14 cellular contexts compared by ENCODE assay signal in the genomic region with DNA sequence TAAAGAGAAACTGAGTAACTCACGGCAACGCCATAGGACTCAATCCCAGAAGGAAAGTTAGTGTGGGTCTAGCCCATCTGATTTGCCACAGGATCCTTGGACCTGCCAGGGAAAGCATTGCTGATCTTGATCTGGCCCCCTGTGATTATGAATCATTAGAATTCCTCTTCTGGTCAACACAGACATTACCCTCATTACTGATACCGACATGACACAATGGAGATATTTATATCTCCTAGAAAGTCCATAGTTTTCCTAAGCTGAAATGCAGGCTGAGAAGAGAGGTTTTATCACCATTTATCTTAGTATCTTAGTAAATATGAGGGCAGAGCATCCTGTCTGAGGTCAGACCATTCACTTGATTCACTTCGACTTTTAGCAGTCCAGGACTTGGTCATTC.
DNase-seq lines count a peak whose midpoint lies in the region; ATAC-seq and TF ChIP-seq lines count a peak whose summit lies in the region.
"Had no signal": no experiment of that assay in that cellular context is flagged by ENCODE, and none has a peak within 500 bp of the region (broad histone marks: within the 10 kb centered on the region; RNA-seq: fewer than 3 reads in every experiment).

No MANE protein-coding gene starts in this region.

- no peaks in the 10 kb centered on the region for H3K9me3 ChIP-seq in trophoblast cell (ENCODE audit: insufficient read depth, low read depth, low read length)
- H3K9me3 ChIP-seq: BLaER1 treated with 17β-estradiol and CSF1 and Interleukin-3, amounts not matched to agents 10 nM and 100 nM; HAP-1 had no signal

- no peak overlapping the region for H2BK120ac ChIP-seq in trophoblast cell (ENCODE audit: insufficient read depth, low read length, poor library complexity)

- whole genome bisulfite sequencing in trophoblast cell (ENCODE audit: extremely low coverage, insufficient coverage, insufficient read length): no CpG with 5 or more reads among the region's 4 CpGs

- peaks cover 11% of the 10 kb centered on the region for H3K4me1 Mint-ChIP-seq in GM23338
- H3K4me1 Mint-ChIP-seq: CD4-positive, CD25-positive, alpha-beta regulatory T cell had no signal

- no peak overlapping the region for H3K4me3 Mint-ChIP-seq in GM23338
- H3K4me3 Mint-ChIP-seq: CD4-positive, CD25-positive, alpha-beta regulatory T cell had no signal

- H3K9ac ChIP-seq in trophoblast cell (ENCODE audit: low read length): no peak overlapping the region
- H3K9ac ChIP-seq: BLaER1 treated with 17β-estradiol and CSF1 and Interleukin-3, amounts not matched to agents 10 nM and 100 nM had no signal

- no peak overlapping the region for H2AFZ ChIP-seq in trophoblast cell (ENCODE audit: insufficient read depth, low read length, poor library complexity)
- no peak overlapping the region; the same call in 1 of the 2 replicates for H2AFZ ChIP-seq in GM23338

- H2AK5ac ChIP-seq in trophoblast cell (ENCODE audit: low read length): no peak overlapping the region

- no peak overlapping the region for H3K23ac ChIP-seq in trophoblast cell (ENCODE audit: low read length)

- no peak overlapping the region for H3K18ac ChIP-seq in trophoblast cell (ENCODE audit: low read length)

- H3K27me3 ChIP-seq in brain microvascular endothelial cell (replicated peaks): no peaks in the 10 kb centered on the region
- no peaks in the 10 kb centered on the region for H3K27me3 ChIP-seq in trophoblast cell (ENCODE audit: insufficient read depth, low read length)
- H3K27me3 ChIP-seq in GM23338 (ENCODE audit: insufficient read depth): no peaks in the 10 kb centered on the region
- H3K27me3 ChIP-seq: BLaER1 treated with 17β-estradiol and CSF1 and Interleukin-3, amounts not matched to agents 10 nM and 100 nM had no signal

- no peak overlapping the region for H2BK12ac ChIP-seq in trophoblast cell (ENCODE audit: low read length)

- H3K4me3 ChIP-seq in brain microvascular endothelial cell (ENCODE audit: low read depth, low read length): no peak overlapping the region
- H3K4me3 ChIP-seq in trophoblast cell (ENCODE audit: low read depth, low read length): no peak overlapping the region
- no peak overlapping the region for H3K4me3 ChIP-seq in GM23338
- H3K4me3 ChIP-seq: BLaER1 treated with 17β-estradiol and CSF1 and Interleukin-3, amounts not matched to agents 10 nM and 100 nM; HAP-1 had no signal

- no peak overlapping the region for H3K14ac ChIP-seq in trophoblast cell (ENCODE audit: low read length)

- H4K20me1 ChIP-seq in GM23338 (replicated peaks; ENCODE audit: insufficient read depth): no peaks in the 10 kb centered on the region
- H4K20me1 ChIP-seq: BLaER1 treated with 17β-estradiol and CSF1 and Interleukin-3, amounts not matched to agents 10 nM and 100 nM had no signal

- no peak overlapping the region for H3K27ac Mint-ChIP-seq in GM23338
- H3K27ac Mint-ChIP-seq: CD4-positive, CD25-positive, alpha-beta regulatory T cell had no signal

- H3K27me3 Mint-ChIP-seq in GM23338 (ENCODE audit: insufficient read depth, low read depth, poor library complexity): no peaks in the 10 kb centered on the region
- H3K27me3 Mint-ChIP-seq: CD4-positive, CD25-positive, alpha-beta regulatory T cell had no signal

- DNase-seq in EH (ENCODE audit: low read depth) (peak; percentile 40), NCI-H226 (peak; percentile 46), brain microvascular endothelial cell (peak; percentile 43), trophoblast cell (peak; percentile 49 to 79), GM23338 (ENCODE audit: low spot score) (no peak), NCI-H1436 (lab: John Stamatoyannopoulos, UW) (no peak)
- DNase-seq in stimulated activated CD8-positive, alpha-beta memory T cell treated with anti-CD3 and anti-CD28 coated beads, Interleukin-4, amount 100 ng/mL, for 48 hours: no peak
- DNase-seq: 8988T; ACHN; CD4-positive, CD25-positive, alpha-beta regulatory T cell; DMS53 had no signal

- no peak for TF ChIP-seq CTCF in brain microvascular endothelial cell (IDR thresholded peaks at IDR 0.05; ENCODE audit: low read depth, low read length, missing control alignments)
- no peak for TF ChIP-seq CTCF in GM23338 (conservative IDR thresholded peaks at IDR 0.05; ENCODE audit: low read depth in 2 of 2)

- H3K27ac ChIP-seq in brain microvascular endothelial cell (peak overlapping the region; percentile 12), trophoblast cell (ENCODE audit: low read depth, low read length) (no peak overlapping the region), GM23338 (ENCODE audit: low read depth) (no peak overlapping the region)
- H3K27ac ChIP-seq: BLaER1 treated with 17β-estradiol and CSF1 and Interleukin-3, amounts not matched to agents 10 nM and 100 nM had no signal

- no peaks in the 10 kb centered on the region for H3K79me2 ChIP-seq in trophoblast cell (ENCODE audit: control insufficient read depth, insufficient read depth, low read length, poor library complexity)
- H3K79me2 ChIP-seq in GM23338 (replicated peaks; ENCODE audit: insufficient read depth): no peaks in the 10 kb centered on the region

- H4K12ac ChIP-seq in trophoblast cell (ENCODE audit: low read depth, low read length): no peak overlapping the region

- H3F3A ChIP-seq in GM23338 (replicated peaks; ENCODE audit: low read depth): no peaks in the 10 kb centered on the region

- H4K91ac ChIP-seq in trophoblast cell (ENCODE audit: low read depth, low read length): no peak overlapping the region

- no peak for ATAC-seq in GM23338
- ATAC-seq: HepG2 had no signal

- H3K36me3 ChIP-seq in brain microvascular endothelial cell (replicated peaks) (no peaks in the 10 kb centered on the region), trophoblast cell (ENCODE audit: control insufficient read depth in 1 of 2, insufficient read depth in 2 of 2, low read length in 2 of 2) (no peaks in the 10 kb centered on the region), GM23338 (ENCODE audit: insufficient read depth) (no peaks in the 10 kb centered on the region)
- H3K36me3 ChIP-seq: BLaER1 treated with 17β-estradiol and CSF1 and Interleukin-3, amounts not matched to agents 10 nM and 100 nM; HAP-1 had no signal

- H3K4me1 ChIP-seq in trophoblast cell (ENCODE audit: control insufficient read depth in 1 of 2, insufficient read depth in 2 of 2, low read length in 2 of 2) (peaks cover 0 to 2% of the 10 kb centered on the region in 2 experiments), GM23338 (ENCODE audit: insufficient read depth) (no peaks in the 10 kb centered on the region; the same call in 1 of the 2 replicates)
- H3K4me1 ChIP-seq: BLaER1 treated with 17β-estradiol and CSF1 and Interleukin-3, amounts not matched to agents 10 nM and 100 nM had no signal

- no peaks in the 10 kb centered on the region for H3K36me3 Mint-ChIP-seq in GM23338 (ENCODE audit: low read depth)
- H3K36me3 Mint-ChIP-seq: CD4-positive, CD25-positive, alpha-beta regulatory T cell had no signal

- no peak overlapping the region for H4K8ac ChIP-seq in trophoblast cell (ENCODE audit: low read depth, low read length)

- H3K9me3 Mint-ChIP-seq in GM23338: no peaks in the 10 kb centered on the region

- peaks cover 3% of the 10 kb centered on the region; the same call in 1 of the 2 replicates for H3K9me2 ChIP-seq in GM23338 (ENCODE audit: insufficient read depth)

- no peak overlapping the region for H2BK5ac ChIP-seq in trophoblast cell (ENCODE audit: low read depth, low read length, poor library complexity)

- H3K4me2 ChIP-seq in trophoblast cell (ENCODE audit: low read length): no peak overlapping the region
- no peak overlapping the region for H3K4me2 ChIP-seq in GM23338
- H3K4me2 ChIP-seq: BLaER1 treated with 17β-estradiol and CSF1 and Interleukin-3, amounts not matched to agents 10 nM and 100 nM had no signal

- H3K4ac ChIP-seq in trophoblast cell (ENCODE audit: low read depth, low read length): no peak overlapping the region

- in situ Hi-C loops in brain microvascular endothelial cell (cut with HindIII; ENCODE audit: low pct_ligation_motif_present, low sequenced_read_pairs): no loop called here

- H3K79me1 ChIP-seq in trophoblast cell (ENCODE audit: low read length): no peaks in the 10 kb centered on the region

TF ChIP-seq in GM23338, 12 proteins besides CTCF, POLR2A, EP300 and RAD21 (continues in another document):
- TF ChIP-seq, protein P1, sequence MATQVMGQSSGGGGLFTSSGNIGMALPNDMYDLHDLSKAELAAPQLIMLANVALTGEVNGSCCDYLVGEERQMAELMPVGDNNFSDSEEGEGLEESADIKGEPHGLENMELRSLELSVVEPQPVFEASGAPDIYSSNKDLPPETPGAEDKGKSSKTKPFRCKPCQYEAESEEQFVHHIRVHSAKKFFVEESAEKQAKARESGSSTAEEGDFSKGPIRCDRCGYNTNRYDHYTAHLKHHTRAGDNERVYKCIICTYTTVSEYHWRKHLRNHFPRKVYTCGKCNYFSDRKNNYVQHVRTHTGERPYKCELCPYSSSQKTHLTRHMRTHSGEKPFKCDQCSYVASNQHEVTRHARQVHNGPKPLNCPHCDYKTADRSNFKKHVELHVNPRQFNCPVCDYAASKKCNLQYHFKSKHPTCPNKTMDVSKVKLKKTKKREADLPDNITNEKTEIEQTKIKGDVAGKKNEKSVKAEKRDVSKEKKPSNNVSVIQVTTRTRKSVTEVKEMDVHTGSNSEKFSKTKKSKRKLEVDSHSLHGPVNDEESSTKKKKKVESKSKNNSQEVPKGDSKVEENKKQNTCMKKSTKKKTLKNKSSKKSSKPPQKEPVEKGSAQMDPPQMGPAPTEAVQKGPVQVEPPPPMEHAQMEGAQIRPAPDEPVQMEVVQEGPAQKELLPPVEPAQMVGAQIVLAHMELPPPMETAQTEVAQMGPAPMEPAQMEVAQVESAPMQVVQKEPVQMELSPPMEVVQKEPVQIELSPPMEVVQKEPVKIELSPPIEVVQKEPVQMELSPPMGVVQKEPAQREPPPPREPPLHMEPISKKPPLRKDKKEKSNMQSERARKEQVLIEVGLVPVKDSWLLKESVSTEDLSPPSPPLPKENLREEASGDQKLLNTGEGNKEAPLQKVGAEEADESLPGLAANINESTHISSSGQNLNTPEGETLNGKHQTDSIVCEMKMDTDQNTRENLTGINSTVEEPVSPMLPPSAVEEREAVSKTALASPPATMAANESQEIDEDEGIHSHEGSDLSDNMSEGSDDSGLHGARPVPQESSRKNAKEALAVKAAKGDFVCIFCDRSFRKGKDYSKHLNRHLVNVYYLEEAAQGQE (IDR thresholded peaks at IDR 0.05; ENCODE audit: unreplicated experiment): no peak

Comparison
In these comparisons a context has a peak if more than half of its experiments do, and no peak if none do; other contexts are left out.
1. DNase-seq: peak in EH (single experiment), NCI-H226 (single experiment), brain microvascular endothelial cell (single experiment) and trophoblast cell (2 of 2); none in stimulated activated CD8-positive, alpha-beta memory T cell treated with anti-CD3 and anti-CD28 coated beads, Interleukin-4, amount 100 ng/mL, for 48 hours (single experiment), GM23338 (single experiment) and NCI-H1436 (single experiment).